Comparison of ENCODE assay signal across 7 cellular contexts in genomic region chr6:48236375-48236774, GRCh38.
"Had no signal": no experiment of that assay in that cellular context is flagged by ENCODE, and none has a peak within 500 bp of the region (broad histone marks: within the 10 kb centered on the region; RNA-seq: fewer than 3 reads in every experiment).

No MANE protein-coding gene starts in this region.

- ATAC-seq: HepG2, K562 had no signal

- H3K27ac ChIP-seq: HL-60, KMS-11 had no signal

- DNase-seq: IMR-90, KBM-7, KG1 had no signal

- H3K4me3 ChIP-seq: K562 had no signal
